Comparison of ENCODE assay signal across 1 cellular context in genomic region chr2:38508311-38509039, GRCh38.
A peak's percentile ranks its signal among the peaks of the same experiment; 100 is the strongest.
TF ChIP-seq lines count a peak whose summit lies in the region.

No MANE protein-coding gene starts in this region.

TF ChIP-seq in HepG2, 621 proteins besides CTCF, POLR2A, EP300 and RAD21 (continued from another document and continues in another):
- TF ChIP-seq ZBTB34 (CRISPR knock-in tag; IDR thresholded peaks at IDR 0.05), result no peak
- TF ChIP-seq ZMAT3 (CRISPR knock-in tag; conservative IDR thresholded peaks at IDR 0.05), result peak; percentile 78
- TF ChIP-seq ZBTB40 (IDR thresholded peaks at IDR 0.05), result no peak
- no peak for TF ChIP-seq ZBTB40 (CRISPR knock-in tag; IDR thresholded peaks at IDR 0.05)
- TF ChIP-seq ZNF484 (CRISPR knock-in tag; IDR thresholded peaks at IDR 0.05; ENCODE audit: borderline replicate concordance, low read depth), result no peak
- peak; percentile 58; the same call in 1 of the 2 replicates for TF ChIP-seq PPARG (CRISPR knock-in tag; conservative IDR thresholded peaks at IDR 0.05)
- TF ChIP-seq DRAP1 (CRISPR knock-in tag; IDR thresholded peaks at IDR 0.05), result 0 out of 2 replicates have a peak, but pooled peaks have one; percentile 30
- TF ChIP-seq GLI4 (CRISPR knock-in tag; IDR thresholded peaks at IDR 0.05; ENCODE audit: borderline replicate concordance), result no peak
- no peak for TF ChIP-seq KLF11 (CRISPR knock-in tag; IDR thresholded peaks at IDR 0.05)
- no peak for TF ChIP-seq ZNF510 (CRISPR knock-in tag; IDR thresholded peaks at IDR 0.05; ENCODE audit: low read depth)
- TF ChIP-seq ZNF33A (CRISPR knock-in tag; IDR thresholded peaks at IDR 0.05; ENCODE audit: borderline replicate concordance), result no peak
- TF ChIP-seq ELK4 (CRISPR knock-in tag; IDR thresholded peaks at IDR 0.05; ENCODE audit: borderline replicate concordance), result no peak
- no peak for TF ChIP-seq SUZ12 (IDR thresholded peaks at IDR 0.05; ENCODE audit: low read depth, low read length)
- peak; percentile 74; the same call in 1 of the 2 replicates for TF ChIP-seq ZKSCAN8 (CRISPR knock-in tag; IDR thresholded peaks at IDR 0.05; ENCODE audit: borderline replicate concordance)
- TF ChIP-seq ZNF224 (CRISPR knock-in tag; IDR thresholded peaks at IDR 0.05), result no peak
- no peak for TF ChIP-seq NFKB2 (CRISPR knock-in tag; IDR thresholded peaks at IDR 0.05; ENCODE audit: borderline replicate concordance)
- 0 out of 2 replicates have a peak, but pooled peaks have one; percentile 32 for TF ChIP-seq ZNF274 (CRISPR knock-in tag; IDR thresholded peaks at IDR 0.05)
- no peak for TF ChIP-seq MAFF (IDR thresholded peaks at IDR 0.05; ENCODE audit: low read depth, low read length)
- TF ChIP-seq SALL2 (CRISPR knock-in tag; IDR thresholded peaks at IDR 0.05), result no peak; the same call in 1 of the 2 replicates
- peak; percentile 43; the same call in 1 of the 2 replicates for TF ChIP-seq MXD4 (CRISPR knock-in tag; IDR thresholded peaks at IDR 0.05)
- TF ChIP-seq ZNF280B (CRISPR knock-in tag; IDR thresholded peaks at IDR 0.05; ENCODE audit: borderline replicate concordance), result no peak
- no peak for TF ChIP-seq FOXA1 (IDR thresholded peaks at IDR 0.05)
- peak; percentile 85 for TF ChIP-seq FOXA1 (CRISPR knock-in tag; IDR thresholded peaks at IDR 0.05)
- no peak for TF ChIP-seq HNRNPL (IDR thresholded peaks at IDR 0.05; ENCODE audit: low read depth, low read length)
- no peak for TF ChIP-seq RBFOX2 (IDR thresholded peaks at IDR 0.05; ENCODE audit: low read depth, low read length)
- 0 out of 2 replicates have a peak, but pooled peaks have one; percentile 67 for TF ChIP-seq BRF2 (CRISPR knock-in tag; IDR thresholded peaks at IDR 0.05)
- TF ChIP-seq RNF219 (CRISPR knock-in tag; IDR thresholded peaks at IDR 0.05), result no peak
- no peak for TF ChIP-seq CREB3 (CRISPR knock-in tag; IDR thresholded peaks at IDR 0.05)
- TF ChIP-seq ZNF788 (CRISPR knock-in tag; IDR thresholded peaks at IDR 0.05; ENCODE audit: borderline replicate concordance), result peak; percentile 23; the same call in 1 of the 2 replicates
- no peak for TF ChIP-seq FOXK2 (IDR thresholded peaks at IDR 0.05)
- TF ChIP-seq ZBTB25 (CRISPR knock-in tag; IDR thresholded peaks at IDR 0.05), result peak; percentile 61; the same call in 1 of the 2 replicates
- TF ChIP-seq RORA (CRISPR knock-in tag; IDR thresholded peaks at IDR 0.05), result no peak
- peak; percentile 28 for TF ChIP-seq HOXA3 (CRISPR knock-in tag; IDR thresholded peaks at IDR 0.05)
- TF ChIP-seq ZNF691 (CRISPR knock-in tag; IDR thresholded peaks at IDR 0.05; ENCODE audit: borderline replicate concordance, low read depth), result no peak
- TF ChIP-seq ZNF207 (IDR thresholded peaks at IDR 0.05; ENCODE audit: borderline replicate concordance), result no peak
- no peak for TF ChIP-seq ETS1 (CRISPR knock-in tag; IDR thresholded peaks at IDR 0.05)
- no peak for TF ChIP-seq SYNCRIP (IDR thresholded peaks at IDR 0.05; ENCODE audit: insufficient read depth, low read depth, low read length)
- no peak for TF ChIP-seq SMAD1 (CRISPR knock-in tag; IDR thresholded peaks at IDR 0.05; ENCODE audit: borderline replicate concordance, low read depth)
- no peak for TF ChIP-seq CCAR2 (optimal IDR thresholded peaks at IDR 0.05; ENCODE audit: low read depth, low read length)
- TF ChIP-seq JDP2 (CRISPR knock-in tag; IDR thresholded peaks at IDR 0.05; ENCODE audit: borderline replicate concordance), result no peak
